ENCODE assay signal across 23 cellular contexts in the genomic region with DNA sequence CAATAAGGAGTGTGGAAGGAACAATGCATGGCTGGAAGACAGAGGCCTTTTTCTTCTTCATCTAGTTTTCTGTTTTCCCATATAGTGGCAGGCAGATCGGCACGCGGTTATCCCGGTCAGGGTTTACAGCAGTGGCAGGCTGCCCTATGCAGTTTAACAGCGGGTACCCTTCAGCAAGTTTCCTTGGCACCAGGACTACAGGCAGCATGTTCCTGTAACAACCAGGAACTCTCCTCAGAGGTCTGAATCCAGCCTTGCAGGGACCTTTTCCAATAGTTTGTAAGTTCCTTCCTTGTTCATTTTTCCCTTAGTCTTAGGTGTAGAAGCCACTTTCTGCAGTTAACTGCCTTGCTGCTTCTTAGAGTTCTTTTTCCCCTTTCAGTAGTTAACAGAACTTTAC. TPM values are rescaled to one million over a fixed set of nuclear protein-coding genes. Genes with fewer than 3 reads are reported as not detected.
DNase-seq lines count a peak whose midpoint lies in the region; ATAC-seq and TF ChIP-seq lines count a peak whose summit lies in the region.
"Had no signal": no experiment of that assay in that cellular context is flagged by ENCODE, and none has a peak within 500 bp of the region (broad histone marks: within the 10 kb centered on the region; RNA-seq: fewer than 3 reads in every experiment).

No MANE protein-coding gene starts in this region.

- H3K27me3 Mint-ChIP-seq in T-helper 17 cell = no peaks in the 10 kb centered on the region
- H3K27me3 Mint-ChIP-seq in activated CD8-positive, alpha-beta T cell treated with anti-CD3 and anti-CD28 coated beads, Interleukin-2, amount 10 ng/mL, durations not matched to agents 7 days and 5 days (ENCODE audit: low read depth) = no peaks in the 10 kb centered on the region
- H3K27me3 Mint-ChIP-seq: CD4-positive, alpha-beta memory T cell had no signal

- no peak for TF ChIP-seq CTCF in heart left ventricle (IDR thresholded peaks at IDR 0.05)

- ATAC-seq in heart left ventricle (peak in 3 of 4 donors; percentile 57 to 63 (median 61)), left cardiac atrium (no peak), T-helper 17 cell (no peak), left lobe of liver (peak; percentile 53)
- ATAC-seq in activated CD8-positive, alpha-beta T cell treated with anti-CD3 and anti-CD28 coated beads, Interleukin-2, amount 10 ng/mL, durations not matched to agents 7 days and 5 days = no peak
- ATAC-seq: A549 had no signal

- POLR2A ChIA-PET in activated CD8-positive, alpha-beta T cell treated with anti-CD3 and anti-CD28 coated beads, Interleukin-2, amount 10 ng/mL, durations not matched to agents 7 days and 5 days (lab: Charles Lee) = no interaction called here

- no peak overlapping the region for H3K27ac ChIP-seq in heart left ventricle
- H3K27ac ChIP-seq: A549; BLaER1 treated with 17β-estradiol and CSF1 and Interleukin-3, amounts not matched to agents 10 nM and 100 nM; HL-60 had no signal

- H3K27ac Mint-ChIP-seq in T-helper 17 cell = peak overlapping the region; percentile 48
- H3K27ac Mint-ChIP-seq in activated CD8-positive, alpha-beta T cell treated with anti-CD3 and anti-CD28 coated beads, Interleukin-2, amount 10 ng/mL, durations not matched to agents 7 days and 5 days = no peak overlapping the region

- H3K9me3 ChIP-seq in heart left ventricle (peaks cover 0 to 11% (median 0%) of the 10 kb centered on the region in 12 donors), T-helper 17 cell (ENCODE audit: control insufficient read depth, low read length, poor library complexity, severe bottlenecking) (no peaks in the 10 kb centered on the region)
- H3K9me3 ChIP-seq: A549 had no signal

- intact Hi-C loops in heart left ventricle (cut with DNase I) = no loop called here
- intact Hi-C loops in left cardiac atrium (cut with DNase I) = no loop called here

- peaks cover 4% of the 10 kb centered on the region for H3K36me3 Mint-ChIP-seq in T-helper 17 cell (ENCODE audit: low read depth)
- H3K36me3 Mint-ChIP-seq in activated CD8-positive, alpha-beta T cell treated with anti-CD3 and anti-CD28 coated beads, Interleukin-2, amount 10 ng/mL, durations not matched to agents 7 days and 5 days (ENCODE audit: low read depth) = peaks cover 19% of the 10 kb centered on the region

- peaks cover 2% of the 10 kb centered on the region for H3K4me1 Mint-ChIP-seq in T-helper 17 cell
- H3K4me1 Mint-ChIP-seq in activated CD8-positive, alpha-beta T cell treated with anti-CD3 and anti-CD28 coated beads, Interleukin-2, amount 10 ng/mL, durations not matched to agents 7 days and 5 days (ENCODE audit: low read depth) = no peaks in the 10 kb centered on the region
- H3K4me1 Mint-ChIP-seq: CD4-positive, alpha-beta memory T cell had no signal

- H3K27me3 ChIP-seq in heart left ventricle = no peaks in the 10 kb centered on the region
- H3K27me3 ChIP-seq: BLaER1 treated with 17β-estradiol and CSF1 and Interleukin-3, amounts not matched to agents 10 nM and 100 nM had no signal

- no peaks in the 10 kb centered on the region for H3K9me3 Mint-ChIP-seq in activated CD8-positive, alpha-beta T cell treated with anti-CD3 and anti-CD28 coated beads, Interleukin-2, amount 10 ng/mL, durations not matched to agents 7 days and 5 days (ENCODE audit: insufficient read depth)

- H3K4me3 ChIP-seq in heart left ventricle = no peak overlapping the region
- H3K4me3 ChIP-seq: A549; BLaER1 treated with 17β-estradiol and CSF1 and Interleukin-3, amounts not matched to agents 10 nM and 100 nM had no signal

- H3K36me3 ChIP-seq in heart left ventricle = no peaks in the 10 kb centered on the region
- H3K36me3 ChIP-seq: BLaER1 treated with 17β-estradiol and CSF1 and Interleukin-3, amounts not matched to agents 10 nM and 100 nM had no signal

- no peaks in the 10 kb centered on the region for H3K4me1 ChIP-seq in heart left ventricle
- H3K4me1 ChIP-seq: A549 had no signal

- CTCF ChIA-PET in activated CD8-positive, alpha-beta T cell treated with anti-CD3 and anti-CD28 coated beads, Interleukin-2, amount 10 ng/mL, durations not matched to agents 7 days and 5 days (lab: Charles Lee) = interaction anchor here (2.1 kb wide), 1 partner anchor 12 kb away, joined by 6 read pairs; no protein-coding TSS in a partner anchor

- no peak overlapping the region for H3K4me3 Mint-ChIP-seq in T-helper 17 cell
- H3K4me3 Mint-ChIP-seq in activated CD8-positive, alpha-beta T cell treated with anti-CD3 and anti-CD28 coated beads, Interleukin-2, amount 10 ng/mL, durations not matched to agents 7 days and 5 days = no peak overlapping the region
- H3K4me3 Mint-ChIP-seq: CD4-positive, alpha-beta memory T cell had no signal

- 71 to 93% (median 75%) methylated on average over 5 of the region's 5 CpGs for whole genome bisulfite sequencing in heart left ventricle, 4 donors

- no peak for TF ChIP-seq POLR2A in heart left ventricle (IDR thresholded peaks at IDR 0.05)

- DNase-seq in heart left ventricle (no peak), left cardiac atrium (no peak), T-helper 17 cell (no peak), left lobe of liver (ENCODE audit: low spot score) (peak; percentile 55), foreskin melanocyte (no peak)
- no peak for DNase-seq in activated CD8-positive, alpha-beta T cell treated with anti-CD3 and anti-CD28 coated beads, Interleukin-2, amount 10 ng/mL, durations not matched to agents 7 days and 5 days
- DNase-seq in stimulated activated naive CD4-positive, alpha-beta T cell treated with Interleukin-2 at 50 U/mL for 16 hours (lab: John Stamatoyannopoulos, UW) = no peak
- DNase-seq: AML-193; CD4-positive, alpha-beta memory T cell; COR-L47; DMS53; GOT3; NCI-H1092; NCI-H1417 treated with DMSO at 0.1 percent for 48 hours; NCI-H1694 treated with DMSO at 0.1 percent for 48 hours; NCI-H2081; NCI-H526 treated with DMSO at 0.1 percent for 48 hours; RPMI8226; SHP77 had no signal

RNA-seq across cellular contexts. Expression of a gene that starts 38.6 kb away (rescaled TPM):
- 10 to 100 TPM in 1 of 9 donors, 1 to 10 TPM in 8; 2.9 to 14.1 (median 6.4) TPM for total RNA-seq in heart left ventricle
- polyA plus RNA-seq in heart left ventricle = 1 to 10 TPM; 1.0 to 3.1 TPM
- 10 to 100 TPM in 1 of 2 donors, 1 to 10 TPM in 1; 7.4 to 10.1 TPM for total RNA-seq in left cardiac atrium
- 10 to 100 TPM; 52.8 to 54.8 TPM for total RNA-seq in T-helper 17 cell
- total RNA-seq in left lobe of liver = 0.93 TPM
- total RNA-seq in activated CD8-positive, alpha-beta T cell treated with anti-CD3 and anti-CD28 coated beads, Interleukin-2, amount 10 ng/mL, durations not matched to agents 7 days and 5 days = 10 to 100 TPM; 38.5 to 40.1 TPM
- total RNA-seq: G401 had no signal

Comparison
In these comparisons a context has a peak if more than half of its experiments do, and no peak if none do; other contexts are left out.
1. ATAC-seq: peak in heart left ventricle (3 of 4) and left lobe of liver (single experiment); none in left cardiac atrium (0 of 2), T-helper 17 cell (single experiment) and activated CD8-positive, alpha-beta T cell treated with anti-CD3 and anti-CD28 coated beads, Interleukin-2, amount 10 ng/mL, durations not matched to agents 7 days and 5 days (single experiment).